ENCODE assay signal across 7 cellular contexts in the genomic region with DNA sequence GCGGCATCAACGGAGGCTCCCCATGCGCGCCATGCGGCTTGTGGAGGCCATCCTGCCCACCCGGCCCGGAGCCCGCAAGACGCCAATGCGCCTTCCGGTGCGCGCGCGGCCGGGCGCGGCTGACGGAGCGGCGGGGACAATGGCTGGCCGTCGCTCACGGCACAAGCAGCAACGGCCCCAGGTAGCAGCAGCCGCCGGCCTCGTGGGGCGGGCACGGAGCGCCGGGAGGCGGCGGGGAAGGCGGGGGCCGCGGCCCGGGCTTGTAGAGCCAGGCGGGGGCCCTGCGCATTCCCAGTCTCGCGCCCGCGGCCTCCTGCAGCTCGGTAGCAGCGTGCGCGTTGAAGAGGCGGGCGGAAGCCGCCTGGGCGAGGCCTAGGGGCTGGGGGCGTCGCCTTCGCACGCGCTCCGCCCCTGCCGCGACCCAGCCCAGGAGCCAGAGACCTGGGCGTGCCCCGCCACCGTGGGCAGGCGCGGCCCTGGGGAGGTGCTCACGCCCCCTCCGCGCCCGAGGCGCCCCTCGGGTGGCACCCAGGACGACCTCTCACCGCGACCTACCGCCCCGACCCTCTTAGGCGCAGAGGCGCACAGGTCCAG.
DNase-seq lines count a peak whose midpoint lies in the region; ATAC-seq, FAIRE-seq and TF ChIP-seq lines count a peak whose summit lies in the region.
"Not testable (repeated sequence)": the region's sequence is repeated elsewhere in the genome, so short reads cannot be mapped to it uniquely, and the experiment has no call there.

No MANE protein-coding gene starts in this region.

- not testable (repeated sequence) for TF ChIP-seq RAD21 in HepG2 (CRISPR knock-in tag; IDR thresholded peaks at IDR 0.05)

- H2AFZ ChIP-seq in HepG2 (ENCODE audit: low read length), result not testable (repeated sequence)

- H3K27me3 Mint-ChIP-seq in activated T-helper 17 cell treated with anti-CD3 and anti-CD28 coated beads, Interleukin-2, amount 50 U/mL, for 72 hours, result not testable (repeated sequence)

- not testable (repeated sequence) for H3K36me3 ChIP-seq in HepG2 (replicated peaks in 1 of 2; ENCODE audit: control insufficient read depth in 1 of 2, insufficient read depth in 2 of 2, low read length in 2 of 2)

- CTCF ChIA-PET in HepG2 (lab: Yijun Ruan, JAX; ENCODE audit: low intra/inter-chr PET ratio, low total read pairs), result not testable (repeated sequence)

- in situ Hi-C loops in HepG2 (cut with HindIII; ENCODE audit: extremely low pct_ligation_motif_present, low pct_unique_long_range_greater_than_20kb), result not testable (repeated sequence)

- not testable (repeated sequence) for DNase-seq in HepG2 (ENCODE audit: low spot score)

- H3K9ac ChIP-seq in HepG2 (ENCODE audit: insufficient read depth, low read depth, low read length), result not testable (repeated sequence)

- not testable (repeated sequence) for H3K36me3 Mint-ChIP-seq in activated T-helper 17 cell treated with anti-CD3 and anti-CD28 coated beads, Interleukin-2, amount 50 U/mL, for 72 hours (ENCODE audit: low read depth)

- not testable (repeated sequence) for H3K4me2 ChIP-seq in HepG2 (ENCODE audit: low read depth, low read length)

- not testable (repeated sequence) for FAIRE-seq in HepG2 (lab: Jason Lieb, UNC)

- peak; percentile 95 for ATAC-seq in GM18873 (IDR thresholded peaks at IDR 0.05; ENCODE audit: low FRiP score, unreplicated experiment)
- peak; percentile 94 for ATAC-seq in GM21381 (IDR thresholded peaks at IDR 0.05; ENCODE audit: unreplicated experiment)
- ATAC-seq in HG02642 (IDR thresholded peaks at IDR 0.05; ENCODE audit: poor library complexity, unreplicated experiment), result peak; percentile 98
- ATAC-seq in HG03095 (IDR thresholded peaks at IDR 0.05; ENCODE audit: unreplicated experiment), result peak; percentile 97
- peak; percentile 97 for ATAC-seq in HG03558 (IDR thresholded peaks at IDR 0.05; ENCODE audit: extremely low read depth, unreplicated experiment)
- ATAC-seq in activated T-helper 17 cell treated with anti-CD3 and anti-CD28 coated beads, Interleukin-2, amount 50 U/mL, for 72 hours (replicated peaks), result peak; percentile 98
- peak; percentile 98 for ATAC-seq in HepG2

- not testable (repeated sequence) for H3K9me3 ChIP-seq in HepG2 (ENCODE audit: low read length)

- H4K20me1 ChIP-seq in HepG2 (ENCODE audit: insufficient read depth, low read length), result not testable (repeated sequence)

- not testable (repeated sequence) for TF ChIP-seq EP300 in HepG2 (IDR thresholded peaks at IDR 0.05; ENCODE audit: low read depth in 2 of 2, low read length in 2 of 2); HepG2 (CRISPR knock-in tag; IDR thresholded peaks at IDR 0.05; ENCODE audit: borderline replicate concordance)

- not testable (repeated sequence) for H3K4me1 ChIP-seq in HepG2 (ENCODE audit: insufficient read depth, low read length)

- not testable (repeated sequence) for H3K27ac ChIP-seq in HepG2 (ENCODE audit: extremely low read length, insufficient read depth, low read length)

- not testable (repeated sequence) for H3K27ac Mint-ChIP-seq in activated T-helper 17 cell treated with anti-CD3 and anti-CD28 coated beads, Interleukin-2, amount 50 U/mL, for 72 hours

- TF ChIP-seq CTCF in HepG2 (CRISPR knock-in tag; IDR thresholded peaks at IDR 0.05), result not testable (repeated sequence)

- no CpG with 5 or more reads among the region's 78 CpGs for WGBS in HepG2 (ENCODE audit: low lambda C conversion rate)

- H3K4me3 ChIP-seq in HepG2 (replicated peaks in 1 of 3; ENCODE audit: insufficient read depth in 1 of 3, low read depth in 2 of 3, low read length in 3 of 3), result not testable (repeated sequence)

- POLR2A ChIA-PET in HepG2 (lab: Yijun Ruan, JAX), result not testable (repeated sequence)

- not testable (repeated sequence) for BruUV-seq in HepG2 (replicated peaks; lab: Mats Ljungman, UMichigan)

- not testable (repeated sequence) for H3K9me3 Mint-ChIP-seq in activated T-helper 17 cell treated with anti-CD3 and anti-CD28 coated beads, Interleukin-2, amount 50 U/mL, for 72 hours

- not testable (repeated sequence) for H3K27me3 ChIP-seq in HepG2 (ENCODE audit: control insufficient read depth in 1 of 2, insufficient read depth in 2 of 2, low read length in 2 of 2)

- H3K79me2 ChIP-seq in HepG2 (ENCODE audit: insufficient read depth, low read length), result not testable (repeated sequence)

- TF ChIP-seq POLR2A in HepG2 (IDR thresholded peaks at IDR 0.05; ENCODE audit: insufficient read depth in 1 of 2, low read depth in 2 of 2, low read length in 2 of 2), result not testable (repeated sequence)

- intact Hi-C loops in HepG2 (cut with micrococcal nuclease; ENCODE audit: unreplicated experiment), result not testable (repeated sequence)

- H3K4me1 Mint-ChIP-seq in activated T-helper 17 cell treated with anti-CD3 and anti-CD28 coated beads, Interleukin-2, amount 50 U/mL, for 72 hours, result not testable (repeated sequence)

- not testable (repeated sequence) for H3K4me3 Mint-ChIP-seq in activated T-helper 17 cell treated with anti-CD3 and anti-CD28 coated beads, Interleukin-2, amount 50 U/mL, for 72 hours
